In the genomic region with DNA sequence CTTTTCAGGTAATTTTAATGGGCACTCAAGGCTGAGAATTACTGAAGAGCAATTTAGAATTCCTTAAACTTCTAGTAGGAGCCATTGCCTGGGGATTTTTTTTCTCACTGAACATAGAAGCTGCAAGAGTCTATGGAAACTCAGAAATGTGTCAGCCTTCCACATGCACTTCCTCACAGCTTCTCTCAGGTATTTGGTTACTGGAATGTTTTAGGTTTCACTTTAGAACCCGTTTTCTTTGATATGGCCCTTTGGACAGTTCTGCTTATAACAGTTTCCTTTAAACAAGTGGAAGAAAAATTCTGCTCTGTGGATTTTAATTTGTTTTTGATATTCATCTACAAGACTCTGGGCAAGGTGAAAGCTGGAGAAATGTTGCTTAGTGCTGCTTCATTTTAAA, we compare ENCODE assay signal across 1 cellular context.
TF ChIP-seq lines count a peak whose summit lies in the region.

No MANE protein-coding gene starts in this region.

TF ChIP-seq in HepG2, 621 proteins besides CTCF, POLR2A, EP300 and RAD21 (continued from another document):
- TF ChIP-seq, protein P1, sequence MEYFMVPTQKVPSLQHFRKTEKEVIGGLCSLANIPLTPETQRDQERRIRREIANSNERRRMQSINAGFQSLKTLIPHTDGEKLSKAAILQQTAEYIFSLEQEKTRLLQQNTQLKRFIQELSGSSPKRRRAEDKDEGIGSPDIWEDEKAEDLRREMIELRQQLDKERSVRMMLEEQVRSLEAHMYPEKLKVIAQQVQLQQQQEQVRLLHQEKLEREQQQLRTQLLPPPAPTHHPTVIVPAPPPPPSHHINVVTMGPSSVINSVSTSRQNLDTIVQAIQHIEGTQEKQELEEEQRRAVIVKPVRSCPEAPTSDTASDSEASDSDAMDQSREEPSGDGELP (IDR thresholded peaks at IDR 0.05; ENCODE audit: borderline replicate concordance, low read depth): no peak
- TF ChIP-seq HNRNPLL (IDR thresholded peaks at IDR 0.05; ENCODE audit: low read depth, low read length, poor library complexity, severe bottlenecking) (no peak), ZNF10 (CRISPR knock-in tag; IDR thresholded peaks at IDR 0.05; ENCODE audit: borderline replicate concordance, low read depth) (no peak)
